ENCODE assay signal across 15 cellular contexts in genomic region chr22:29692327-29692640, GRCh38. TPM values are rescaled to one million over a fixed set of nuclear protein-coding genes. Genes with fewer than 3 reads are reported as not detected.
"Had no signal": no experiment of that assay in that cellular context is flagged by ENCODE, and none has a peak within 500 bp of the region (broad histone marks: within the 10 kb centered on the region; RNA-seq: fewer than 3 reads in every experiment).

No MANE protein-coding gene starts in this region.

- H3K4me3 ChIP-seq: lung, pancreas, sigmoid colon, spleen had no signal

- ATAC-seq: activated CD4-positive, CD25-positive, alpha-beta regulatory T cell treated with anti-CD3 and anti-CD28 coated beads, Interleukin-2, amount 50 U/mL, for 24 hours; activated T-cell treated with anti-CD3 and anti-CD28 coated beads, Interleukin-2, amount 50 U/mL, for 4 hours; foreskin keratinocyte; pancreas; stimulated activated naive CD8-positive, alpha-beta T cell treated with anti-CD3 and anti-CD28 coated beads, Interleukin-15, amount 100 ng/mL, for 72 hours had no signal

- H3K27ac ChIP-seq: foreskin keratinocyte, pancreas, sigmoid colon, spleen had no signal

- DNase-seq: activated CD4-positive, alpha-beta T cell treated with anti-CD3 and anti-CD28 coated beads, Interleukin-2, amount 50 U/mL, for 48 hours; activated effector memory CD4-positive, alpha-beta T cell treated with anti-CD3 and anti-CD28 coated beads, Interleukin-2, amount 50 U/mL, for 16 hours; activated T-cell treated with anti-CD3 and anti-CD28 coated beads, Interleukin-2, amount 50 U/mL, for 4 hours; aorta; effector memory CD4-positive, alpha-beta T cell; foreskin keratinocyte; glutamatergic neuron; left cardiac atrium; sigmoid colon; spleen; stimulated activated naive CD8-positive, alpha-beta T cell treated with anti-CD3 and anti-CD28 coated beads, Interleukin-15, amount 100 ng/mL, for 72 hours had no signal

- H3K4me1 ChIP-seq: pancreas had no signal

- H3K36me3 ChIP-seq: pancreas had no signal

- H3K27me3 ChIP-seq: foreskin keratinocyte, pancreas, sigmoid colon, spleen had no signal

- H3K9me3 ChIP-seq: pancreas, sigmoid colon, spleen had no signal

RNA-seq across cellular contexts. Expression of gene CABP7, which starts 27.5 kb away (rescaled TPM):
- total RNA-seq: aorta, foreskin keratinocyte, left cardiac atrium, mesothelial cell of epicardium had no signal
